8 cellular contexts compared by ENCODE assay signal in genomic region chr4:1683903-1684755, GRCh38. TPM values are rescaled to one million over a fixed set of nuclear protein-coding genes. Genes with fewer than 3 reads are reported as not detected.
DNase-seq lines count a peak whose midpoint lies in the region; TF ChIP-seq lines count a peak whose summit lies in the region.

Gene FAM53A (minus strand): TSS chr4:1684313. CDS start chr4:1668741, 15,572 bp downstream.

- no peaks in the 10 kb centered on the region for H3K27me3 ChIP-seq in MG63
- H3K27me3 ChIP-seq in testis = no peaks in the 10 kb centered on the region

- 6% methylated on average over 73 of the region's 138 CpGs; no CpG with 5 or more reads in 1 of the 2 donors for WGBS in testis, 2 donors

- intact Hi-C loops in testis (cut with DNase I; ENCODE audit: low total_unique reads) = no loop called here

- TF ChIP-seq POLR2A in testis (IDR thresholded peaks at IDR 0.05) = no peak

- no peaks in the 10 kb centered on the region for H3K36me3 ChIP-seq in MG63
- H3K36me3 ChIP-seq in testis (ENCODE audit: low read depth, missing control alignments) = no peaks in the 10 kb centered on the region

- H3K9me3 Mint-ChIP-seq in activated naive CD8-positive, alpha-beta T cell (ENCODE audit: low read depth) = no peaks in the 10 kb centered on the region
- H3K9me3 Mint-ChIP-seq in glutamatergic neuron (ENCODE audit: unreplicated experiment) = peaks cover 2% of the 10 kb centered on the region
- no peaks in the 10 kb centered on the region for H3K9me3 Mint-ChIP-seq in osteocyte (ENCODE audit: unreplicated experiment)

- no peaks in the 10 kb centered on the region for H3K4me1 ChIP-seq in testis

- DNase-seq in G401 (ENCODE audit: low spot score) (peak; percentile 88), H4 (ENCODE audit: low spot score) (peak; percentile 69), MG63 (peak; percentile 79), SKM-1 (lab: John Stamatoyannopoulos, UW; ENCODE audit: unreplicated experiment) (peak; percentile 89), glutamatergic neuron (peak; percentile 91), osteocyte (ENCODE audit: extremely low spot score, unreplicated experiment) (peak; percentile 98), testis (peak; percentile 94)

- in situ Hi-C loops in G401 (cut with HindIII; ENCODE audit: low sequenced_read_pairs) = no loop called here

- H3K27ac ChIP-seq in testis = peak within 1 kb of the TSS; percentile 46 to 87

- no peak for TF ChIP-seq CTCF in glutamatergic neuron (IDR thresholded peaks at IDR 0.05; ENCODE audit: partially characterized antibody, unreplicated experiment)
- no peak for TF ChIP-seq CTCF in osteocyte (IDR thresholded peaks at IDR 0.05)
- no peak for TF ChIP-seq CTCF in testis (IDR thresholded peaks at IDR 0.05)

- H3K9me3 ChIP-seq in MG63 (no peaks in the 10 kb centered on the region), testis (no peaks in the 10 kb centered on the region)

- peak within 1 kb of the TSS; percentile 91 for H3K4me3 Mint-ChIP-seq in activated naive CD8-positive, alpha-beta T cell
- H3K4me3 Mint-ChIP-seq in glutamatergic neuron (ENCODE audit: unreplicated experiment) (peak within 1 kb of the TSS; percentile 86), osteocyte (ENCODE audit: unreplicated experiment) (peak within 1 kb of the TSS; percentile 84)

- no peaks in the 10 kb centered on the region for H3K27me3 Mint-ChIP-seq in activated naive CD8-positive, alpha-beta T cell
- H3K27me3 Mint-ChIP-seq in glutamatergic neuron (ENCODE audit: unreplicated experiment) = peaks cover 5% of the 10 kb centered on the region
- no peaks in the 10 kb centered on the region for H3K27me3 Mint-ChIP-seq in osteocyte (ENCODE audit: unreplicated experiment)

- H3K36me3 Mint-ChIP-seq in activated naive CD8-positive, alpha-beta T cell = no peaks in the 10 kb centered on the region
- H3K36me3 Mint-ChIP-seq in glutamatergic neuron (ENCODE audit: unreplicated experiment) = no peaks in the 10 kb centered on the region
- no peaks in the 10 kb centered on the region for H3K36me3 Mint-ChIP-seq in osteocyte (ENCODE audit: unreplicated experiment)

- H3K4me1 Mint-ChIP-seq in activated naive CD8-positive, alpha-beta T cell (ENCODE audit: low read depth) = peaks cover 12% of the 10 kb centered on the region
- peaks cover 3% of the 10 kb centered on the region for H3K4me1 Mint-ChIP-seq in glutamatergic neuron (ENCODE audit: low read depth, unreplicated experiment)
- H3K4me1 Mint-ChIP-seq in osteocyte (ENCODE audit: unreplicated experiment) = peaks cover 18% of the 10 kb centered on the region

- peak within 1 kb of the TSS; percentile 55 for H3K4me3 ChIP-seq in MG63
- peak within 1 kb of the TSS; percentile 59 to 71 for H3K4me3 ChIP-seq in testis

- H3K27ac Mint-ChIP-seq in activated naive CD8-positive, alpha-beta T cell = peak within 1 kb of the TSS; percentile 92
- H3K27ac Mint-ChIP-seq in glutamatergic neuron (ENCODE audit: unreplicated experiment) (peak within 1 kb of the TSS; percentile 20), osteocyte (ENCODE audit: unreplicated experiment) (peak within 1 kb of the TSS; percentile 90)

RNA-seq across cellular contexts. Expression of gene FAM53A, which starts in this region (rescaled TPM):
- total RNA-seq in G401 (2014; rRNA removed; shearing (Covaris generic)) = 4.0 and 24.1 TPM in 2 replicates
- total RNA-seq in H4 (2014; rRNA removed; shearing (Covaris generic)) = 0.04 and 0.46 TPM in 2 replicates
- 2.6 and 4.0 TPM in 2 replicates for total RNA-seq in MG63 (2014; rRNA removed; shearing (Covaris generic); ENCODE audit: low replicate concordance)
- 1.1 TPM for total RNA-seq in glutamatergic neuron (ENCODE audit: unreplicated experiment)
- total RNA-seq in osteocyte = 6.2 and 9.5 TPM in 2 replicates
- 10 to 100 TPM; 41.3 to 60.8 TPM for total RNA-seq in testis
- 24.2 TPM for polyA plus RNA-seq in testis (ENCODE audit: insufficient read depth, low read depth, low replicate concordance)

Comparison
In these comparisons a context has a peak if more than half of its experiments do, and no peak if none do; other contexts are left out.
1. Peak in every context shown above with its lines: DNase-seq, H3K4me3 ChIP-seq and H3K27ac ChIP-seq.
2. Peak in DNase-seq in H4; RNA of the gene not detected or under 1 TPM.
3. H3K27ac Mint-ChIP-seq: peak in every context shown above with its lines; median percentile 92 in activated naive CD8-positive, alpha-beta T cell; 90 in osteocyte; 20 in glutamatergic neuron.